Comparison of ENCODE assay signal across 18 cellular contexts in genomic region chrX:130828641-130829040, GRCh38.
DNase-seq lines count a peak whose midpoint lies in the region; ATAC-seq, FAIRE-seq and TF ChIP-seq lines count a peak whose summit lies in the region.
"Had no signal": no experiment of that assay in that cellular context is flagged by ENCODE, and none has a peak within 500 bp of the region (broad histone marks: within the 10 kb centered on the region; RNA-seq: fewer than 3 reads in every experiment).

No MANE protein-coding gene starts in this region.

- no peaks in the 10 kb centered on the region for H3K36me3 ChIP-seq in astrocyte (ENCODE audit: insufficient read depth, low read length)
- H3K36me3 ChIP-seq: HAP-1 had no signal

- H3K4me1 ChIP-seq in astrocyte (ENCODE audit: insufficient read depth, low read length) (no peaks in the 10 kb centered on the region), foreskin keratinocyte (peaks cover 15% of the 10 kb centered on the region)
- H3K4me1 ChIP-seq: HAP-1 had no signal

- H3K27me3 ChIP-seq in astrocyte (ENCODE audit: insufficient read depth, low read length), result no peaks in the 10 kb centered on the region
- no peaks in the 10 kb centered on the region for H3K27me3 ChIP-seq in foreskin keratinocyte
- no peaks in the 10 kb centered on the region for H3K27me3 ChIP-seq in layer of hippocampus (ENCODE audit: control insufficient read depth, insufficient read depth, low read length)

- peak; percentile 73 for DNase-seq in SK-MEL-5 (ENCODE audit: low read depth, low spot score)
- no peak for DNase-seq in astrocyte (ENCODE audit: low read depth)
- DNase-seq in foreskin keratinocyte, result no peak
- DNase-seq in stimulated activated naive CD4-positive, alpha-beta T cell (lab: John Stamatoyannopoulos, UW), result no peak
- no peak for DNase-seq in activated gamma-delta T cell treated with Interleukin-2 at 50 U/mL for 16 hours
- DNase-seq: C1 segment of cervical spinal cord; Calu3; CD4-positive, alpha-beta memory T cell; COR-L47; DMS53; DMS79 treated with DMSO at 0.1 percent for 48 hours; GF-D8; GOT3; HFFc6 had no signal

- in situ Hi-C loops in SK-MEL-5 (cut with HindIII; ENCODE audit: low pct_unique_long_range_greater_than_20kb, low sequenced_read_pairs), result no loop called here

- H3K4me2 ChIP-seq in astrocyte (ENCODE audit: low read length), result no peak overlapping the region

- no peaks in the 10 kb centered on the region for H3K9me3 Mint-ChIP-seq in astrocyte (ENCODE audit: unreplicated experiment)
- H3K9me3 Mint-ChIP-seq: HFFc6 had no signal

- no peak for TF ChIP-seq CTCF in astrocyte (IDR thresholded peaks at IDR 0.05; ENCODE audit: insufficient read depth, low read depth, low read length)
- TF ChIP-seq CTCF in foreskin keratinocyte (conservative IDR thresholded peaks at IDR 0.05), result no peak

- no peaks in the 10 kb centered on the region for H3K9me3 ChIP-seq in astrocyte (ENCODE audit: insufficient read depth, low read depth, low read length)
- H3K9me3 ChIP-seq: HAP-1 had no signal

- peak; percentile 97 for FAIRE-seq in astrocyte (lab: Jason Lieb, UNC)
- FAIRE-seq: H54 had no signal

- no peaks in the 10 kb centered on the region for H3K27me3 Mint-ChIP-seq in astrocyte (ENCODE audit: low read depth, unreplicated experiment)
- H3K27me3 Mint-ChIP-seq: CD4-positive, alpha-beta memory T cell had no signal

- no peak overlapping the region for H3K9ac ChIP-seq in astrocyte (ENCODE audit: low read length)

- H2AFZ ChIP-seq in astrocyte (ENCODE audit: low read depth, low read length), result no peak overlapping the region

- H3K27ac Mint-ChIP-seq in astrocyte (ENCODE audit: unreplicated experiment), result no peak overlapping the region
- H3K27ac Mint-ChIP-seq: CD4-positive, alpha-beta memory T cell; HFFc6 had no signal

- H3K79me2 ChIP-seq in astrocyte (ENCODE audit: insufficient read depth, low read length), result no peaks in the 10 kb centered on the region

- H3K4me3 Mint-ChIP-seq in astrocyte (ENCODE audit: unreplicated experiment), result no peak overlapping the region
- H3K4me3 Mint-ChIP-seq: CD4-positive, alpha-beta memory T cell; HFFc6 had no signal

- no peaks in the 10 kb centered on the region for H3K36me3 Mint-ChIP-seq in astrocyte (ENCODE audit: low read depth, unreplicated experiment)

- H4K20me1 ChIP-seq in astrocyte (ENCODE audit: insufficient read depth, low read length), result no peaks in the 10 kb centered on the region

- H3K27ac ChIP-seq in astrocyte (ENCODE audit: low read depth, low read length), result no peak overlapping the region
- H3K27ac ChIP-seq in foreskin keratinocyte, result peak overlapping the region; percentile 34
- H3K27ac ChIP-seq in layer of hippocampus (ENCODE audit: low read depth, low read length), result peak overlapping the region; percentile 44

- H3K4me3 ChIP-seq in astrocyte (ENCODE audit: insufficient read depth, low read depth, low read length), result no peak overlapping the region
- H3K4me3 ChIP-seq: HAP-1 had no signal

- no peak for ATAC-seq in foreskin keratinocyte
- no peak for ATAC-seq in GM21717 (IDR thresholded peaks at IDR 0.05; ENCODE audit: unreplicated experiment)

- H3K4me1 Mint-ChIP-seq in astrocyte (ENCODE audit: low read depth, unreplicated experiment), result peaks cover 7% of the 10 kb centered on the region
